Comparison of ENCODE assay signal across 37 cellular contexts in genomic region chr1:64911326-64911725, GRCh38. TPM values are rescaled to one million over a fixed set of nuclear protein-coding genes. Genes with fewer than 3 reads are reported as not detected.
DNase-seq lines count a peak whose midpoint lies in the region; ATAC-seq, FAIRE-seq and TF ChIP-seq lines count a peak whose summit lies in the region.
"Had no signal": no experiment of that assay in that cellular context is flagged by ENCODE, and none has a peak within 500 bp of the region (broad histone marks: within the 10 kb centered on the region; RNA-seq: fewer than 3 reads in every experiment).

No MANE protein-coding gene starts in this region.

- DNase-seq in A549 (ENCODE audit: low read depth in 1 of 2, low spot score in 1 of 2) (peak in 1 of 2 experiments; percentile 21), Calu3 (no peak), T-helper 17 cell (no peak), right lobe of liver (no peak), left lung (no peak), amygdala (lab: John Stamatoyannopoulos, UW) (no peak), NCI-H2029 (lab: John Stamatoyannopoulos, UW) (no peak)
- DNase-seq: activated B cell treated with CpG ODN at 0.5 μM for 24 hours; activated CD8-positive, alpha-beta memory T cell treated with anti-CD3 and anti-CD28 coated beads, Interleukin-2, amount 10 ng/mL, durations not matched to agents 7 days and 5 days; activated gamma-delta T cell; activated T-cell treated with anti-CD3 and anti-CD28 coated beads, Interleukin-2, amount 50 U/mL, for 4 hours; DMS79 treated with DMSO at 0.1 percent for 48 hours; dorsolateral prefrontal cortex; foreskin melanocyte; GDM1; heart right ventricle; KG1; kidney glomerular epithelial cell; lower lobe of right lung; mucosa of descending colon; NCI-H1105; NCI-H187; NCI-H2171; NCI-H524; OCI-M1; SK-N-SH; spleen; stimulated activated CD4-positive, alpha-beta T cell treated with anti-CD3 and anti-CD28 coated beads, Interleukin-2, amount 100 ng/mL, for 24 hours; stomach; thyroid gland had no signal

- H3K4me2 ChIP-seq in A549: peak overlapping the region; percentile 95
- H3K4me2 ChIP-seq: BLaER1, SK-N-SH had no signal

- no peak for FAIRE-seq in A549 (lab: Jason Lieb, UNC)

- H3K36me3 Mint-ChIP-seq in Calu3 (ENCODE audit: insufficient read depth, unreplicated experiment): peaks cover 10% of the 10 kb centered on the region
- no peaks in the 10 kb centered on the region for H3K36me3 Mint-ChIP-seq in T-helper 17 cell (ENCODE audit: low read depth)
- H3K36me3 Mint-ChIP-seq: brain had no signal

- intact Hi-C loops in Calu3 (cut with micrococcal nuclease; ENCODE audit: unreplicated experiment): no loop called here
- intact Hi-C loops in right lobe of liver (cut with DNase I): no loop called here
- intact Hi-C loops in left lung (cut with DNase I): no loop called here

- POLR2A ChIA-PET in A549 (lab: Yijun Ruan, JAX): interaction anchor here (2.1 kb wide), 1 partner anchor 13 kb away, joined by 10 read pairs; no protein-coding TSS in a partner anchor

- peak in 1 of 2 experiments; percentile 6; a peak in 2 of 6 replicates for ATAC-seq in A549
- ATAC-seq in T-helper 17 cell: no peak
- ATAC-seq in right lobe of liver: peak in 2 of 4 donors; percentile 5 to 20
- no peak for ATAC-seq in left lung
- ATAC-seq in GM18907 (IDR thresholded peaks at IDR 0.05; ENCODE audit: unreplicated experiment): no peak
- ATAC-seq: activated CD8-positive, alpha-beta memory T cell treated with anti-CD3 and anti-CD28 coated beads, Interleukin-2, amount 10 ng/mL, durations not matched to agents 7 days and 5 days; lower lobe of right lung; mucosa of descending colon had no signal

- H3K27ac ChIP-seq in A549: peak overlapping the region; percentile 83 to 93
- H3K27ac ChIP-seq in right lobe of liver: peak overlapping the region; percentile 28 to 74 (median 72)
- no peak overlapping the region for H3K27ac ChIP-seq in left lung
- H3K27ac ChIP-seq: adrenal gland, BLaER1, dorsolateral prefrontal cortex, heart right ventricle, lower lobe of right lung, right atrium auricular region, stomach, thyroid gland had no signal

- no TSS peak for BruUV-seq in Calu3 (replicated peaks; lab: Mats Ljungman, UMichigan)

- TF ChIP-seq RAD21 in A549 (conservative IDR thresholded peaks at IDR 0.05 in 1 of 2, IDR thresholded peaks at IDR 0.05 in 1 of 2): no peak

- peak overlapping the region; percentile 26; the same call in 2 of the 3 replicates for H3K4me3 ChIP-seq in A549
- H3K4me3 ChIP-seq in right lobe of liver: no peak overlapping the region
- no peak overlapping the region for H3K4me3 ChIP-seq in left lung
- H3K4me3 ChIP-seq: adrenal gland, BLaER1, dorsolateral prefrontal cortex, heart right ventricle, lower lobe of right lung, MG63, mucosa of descending colon, right atrium auricular region, spleen, stomach, thyroid gland had no signal

- TF ChIP-seq POLR2A in A549 (IDR thresholded peaks at IDR 0.05; ENCODE audit: low read length): no peak
- no peak for TF ChIP-seq POLR2A in right lobe of liver (IDR thresholded peaks at IDR 0.05)

- H3K4me1 ChIP-seq in A549: peaks cover 94% of the 10 kb centered on the region
- H3K4me1 ChIP-seq in right lobe of liver: peaks cover 0 to 61% (median 19%) of the 10 kb centered on the region in 4 donors
- peaks cover 5 to 63% of the 10 kb centered on the region in 2 donors for H3K4me1 ChIP-seq in left lung

- H3K27ac Mint-ChIP-seq in Calu3 (ENCODE audit: unreplicated experiment): peak overlapping the region; percentile 24
- H3K27ac Mint-ChIP-seq in T-helper 17 cell: peak overlapping the region; percentile 83
- H3K27ac Mint-ChIP-seq: activated CD8-positive, alpha-beta memory T cell treated with anti-CD3 and anti-CD28 coated beads, Interleukin-2, amount 10 ng/mL, durations not matched to agents 7 days and 5 days had no signal

- CTCF ChIA-PET in A549 (lab: Yijun Ruan, JAX): interaction anchor here (1.0 to 1.4 kb wide), 2 partner anchors 9 to 109 kb away, joined by 3 read pairs; no protein-coding TSS in a partner anchor
- CTCF ChIA-PET in Calu3 (lab: Charles Lee): interaction anchor here (1.6 kb wide), 1 partner anchor 12 kb away, joined by 4 read pairs; no protein-coding TSS in a partner anchor

- H3K27me3 ChIP-seq in right lobe of liver (no peaks in the 10 kb centered on the region), left lung (no peaks in the 10 kb centered on the region)
- H3K27me3 ChIP-seq: adrenal gland, BLaER1, dorsolateral prefrontal cortex, heart right ventricle, MG63, right atrium auricular region, spleen, stomach, thyroid gland had no signal

- no peaks in the 10 kb centered on the region for H3K27me3 Mint-ChIP-seq in Calu3 (ENCODE audit: unreplicated experiment)
- no peaks in the 10 kb centered on the region for H3K27me3 Mint-ChIP-seq in T-helper 17 cell
- H3K27me3 Mint-ChIP-seq: activated B cell treated with CpG ODN at 0.5 μM for 24 hours; activated CD8-positive, alpha-beta memory T cell treated with anti-CD3 and anti-CD28 coated beads, Interleukin-2, amount 10 ng/mL, durations not matched to agents 7 days and 5 days had no signal

- H3K9me3 Mint-ChIP-seq in Calu3 (ENCODE audit: low read depth, unreplicated experiment): no peaks in the 10 kb centered on the region
- H3K9me3 Mint-ChIP-seq: activated B cell treated with CpG ODN at 0.5 μM for 24 hours; activated T-cell treated with anti-CD3 and anti-CD28 coated beads, Interleukin-2, amount 50 U/mL, for 4 hours; brain; neural crest cell had no signal

- peaks cover 76% of the 10 kb centered on the region for H3K4me1 Mint-ChIP-seq in Calu3 (ENCODE audit: low read depth, unreplicated experiment)
- H3K4me1 Mint-ChIP-seq in T-helper 17 cell: peaks cover 72% of the 10 kb centered on the region
- H3K4me1 Mint-ChIP-seq: neural crest cell had no signal

- H3K36me3 ChIP-seq in right lobe of liver (no peaks in the 10 kb centered on the region), left lung (no peaks in the 10 kb centered on the region)
- H3K36me3 ChIP-seq: adrenal gland, heart right ventricle, lower lobe of right lung, MG63, right atrium auricular region, spleen, stomach, thyroid gland had no signal

- H3K4me3 Mint-ChIP-seq in Calu3 (ENCODE audit: low read depth, unreplicated experiment) (no peak overlapping the region), T-helper 17 cell (no peak overlapping the region)
- H3K4me3 Mint-ChIP-seq: activated B cell treated with CpG ODN at 0.5 μM for 24 hours; activated CD8-positive, alpha-beta memory T cell treated with anti-CD3 and anti-CD28 coated beads, Interleukin-2, amount 10 ng/mL, durations not matched to agents 7 days and 5 days; brain; neural crest cell had no signal

- H3K9me3 ChIP-seq in A549: peaks cover 5% of the 10 kb centered on the region; the same call in 2 of the 3 replicates
- H3K9me3 ChIP-seq in T-helper 17 cell (ENCODE audit: control insufficient read depth, low read length, poor library complexity, severe bottlenecking): no peaks in the 10 kb centered on the region
- no peaks in the 10 kb centered on the region for H3K9me3 ChIP-seq in right lobe of liver
- no peaks in the 10 kb centered on the region for H3K9me3 ChIP-seq in left lung
- H3K9me3 ChIP-seq: adrenal gland, heart right ventricle, lower lobe of right lung, MG63, mucosa of descending colon, right atrium auricular region, SK-N-SH, spleen, stomach, thyroid gland had no signal

- TF ChIP-seq CTCF in A549 (IDR thresholded peaks at IDR 0.05): no peak
- no peak for TF ChIP-seq CTCF in Calu3 (IDR thresholded peaks at IDR 0.05; ENCODE audit: unreplicated experiment)
- TF ChIP-seq CTCF in right lobe of liver (IDR thresholded peaks at IDR 0.05): no peak
- TF ChIP-seq CTCF in left lung (IDR thresholded peaks at IDR 0.05): no peak

- no peak for TF ChIP-seq EP300 in A549 (IDR thresholded peaks at IDR 0.05)

- 2% methylated on average over 3 of the region's 3 CpGs for WGBS in A549 (ENCODE audit: missing lambda C conversion rate)
- WGBS in right lobe of liver (ENCODE audit: insufficient coverage, low coverage, low lambda C conversion rate, missing lambda C conversion rate): 51% methylated on average over 3 of the region's 3 CpGs

TF ChIP-seq in A549, 52 proteins besides CTCF, POLR2A, EP300 and RAD21:
- no peak for TF ChIP-seq BHLHE40 (IDR thresholded peaks at IDR 0.05; ENCODE audit: low read depth, low read length)
- no peak for TF ChIP-seq ELK1 (IDR thresholded peaks at IDR 0.05; ENCODE audit: low read depth, low read length)
- TF ChIP-seq HDAC2 (IDR thresholded peaks at IDR 0.05): no peak
- TF ChIP-seq MAX (IDR thresholded peaks at IDR 0.05): no peak

RNA-seq across cellular contexts. Expression of gene JAK1, which starts 55.0 kb away (rescaled TPM):
- polyA plus RNA-seq in A549 (2011; rRNA removed): 156 and 159 TPM in 2 replicates
- 70.5 and 85.3 TPM in 2 replicates for polyA plus RNA-seq in A549 (2012; cell fraction: cytosol; rRNA removed)
- polyA plus RNA-seq in A549 (2012; cell fraction: nucleus; rRNA removed): 54.7 and 109 TPM in 2 replicates
- polyA plus RNA-seq in A549 (2017; fragmentation: RNase III; extraction: RNeasy Plus Mini Kit Qiagen cat#74134 plus additional on column Dnase treatment): 110 to 123 TPM (median 114 TPM) in 3 replicates
- 197 and 200 TPM in 2 replicates for polyA minus RNA-seq in A549 (2011; rRNA and poly(A)+ RNA removed)
- 107 and 130 TPM in 2 replicates for total RNA-seq in Calu3 (2022)
- 100 to 1,000 TPM; 246 to 317 TPM for total RNA-seq in T-helper 17 cell
- total RNA-seq in right lobe of liver: 10 to 100 TPM; 48.0 to 71.6 (median 66.5) TPM
- 100 to 1,000 TPM; 145 to 162 TPM for total RNA-seq in left lung

Comparison
In these comparisons a context has a peak if more than half of its experiments do, and no peak if none do; other contexts are left out.
1. H3K27ac ChIP-seq: peak in A549 (2 of 2) and right lobe of liver (3 of 3); none in left lung (0 of 2).